8 cellular contexts compared by ENCODE assay signal in the genomic region with DNA sequence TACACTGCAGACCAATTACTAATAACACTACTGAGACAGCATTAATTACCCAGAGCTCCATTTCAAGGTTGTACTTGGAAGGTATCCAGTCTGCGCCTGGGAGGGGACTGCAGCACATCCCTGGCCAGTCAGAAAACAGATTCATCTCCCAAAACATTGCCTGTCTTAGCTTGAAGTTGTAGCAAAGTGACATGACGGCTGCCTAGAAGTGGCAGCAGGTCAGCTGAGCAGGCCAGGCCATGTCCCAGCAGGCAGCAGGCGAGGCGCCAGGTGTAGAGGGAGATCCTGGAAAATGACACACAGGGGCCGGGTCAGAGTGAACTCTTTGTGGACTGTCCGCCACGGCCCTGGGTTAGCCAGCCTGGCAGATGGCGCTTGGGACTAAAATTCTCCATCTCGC. TPM values are rescaled to one million over a fixed set of nuclear protein-coding genes. Genes with fewer than 3 reads are reported as not detected.
A peak's percentile ranks its signal among the peaks of the same experiment; 100 is the strongest.
DNase-seq lines count a peak whose midpoint lies in the region; ATAC-seq and TF ChIP-seq lines count a peak whose summit lies in the region.
"Had no signal": no experiment of that assay in that cellular context is flagged by ENCODE, and none has a peak within 500 bp of the region (broad histone marks: within the 10 kb centered on the region; RNA-seq: fewer than 3 reads in every experiment).

No MANE protein-coding gene starts in this region.

- H3K27ac Mint-ChIP-seq in neural crest cell (ENCODE audit: unreplicated experiment), result no peak overlapping the region

- DNase-seq in DMS 273 (lab: John Stamatoyannopoulos, UW; ENCODE audit: unreplicated experiment) (peak; percentile 82), NCI-H146 treated with DMSO at 0.1 percent for 48 hours (lab: John Stamatoyannopoulos, UW; ENCODE audit: unreplicated experiment) (peak; percentile 79), cerebellum (ENCODE audit: low spot score) (peak; percentile 80), neural crest cell (ENCODE audit: low read depth, low spot score) (no peak), iPS-NIHi11 (ENCODE audit: low spot score) (no peak), SW 1271 (lab: John Stamatoyannopoulos, UW) (no peak)

- ATAC-seq in HG02852 (IDR thresholded peaks at IDR 0.05; ENCODE audit: unreplicated experiment), result no peak

- peaks cover 2% of the 10 kb centered on the region for H3K36me3 Mint-ChIP-seq in neural crest cell (ENCODE audit: low read depth)

- TF ChIP-seq CTCF in neural crest cell (conservative IDR thresholded peaks at IDR 0.05), result no peak

- peaks cover 3% of the 10 kb centered on the region for H3K27me3 Mint-ChIP-seq in neural crest cell (ENCODE audit: low read depth)

- H3K4me3 Mint-ChIP-seq in neural crest cell, result peak overlapping the region; percentile 83

- H3K4me1 Mint-ChIP-seq in neural crest cell, result peaks cover 15% of the 10 kb centered on the region

- no peaks in the 10 kb centered on the region for H3K9me3 Mint-ChIP-seq in neural crest cell
- H3K9me3 Mint-ChIP-seq: dendritic cell treated with granulocyte-macrophage colony-stimulating factor and Interleukin-4, amounts not matched to agents 40 ng/mL and 50 ng/mL, for 4 days had no signal

RNA-seq across cellular contexts. Expression of gene MAP6D1, which starts 1.1 kb away (rescaled TPM):
- total RNA-seq in cerebellum (5.3 TPM), neural crest cell (4.7 and 4.9 TPM in 2 replicates)

RNA-seq across cellular contexts. Expression of gene PARL, which starts 58.2 kb away (rescaled TPM):
- total RNA-seq in cerebellum (21.1 TPM), neural crest cell (69.8 and 70.4 TPM in 2 replicates)

Comparison
In these comparisons a context has a peak if more than half of its experiments do, and no peak if none do; other contexts are left out.
1. DNase-seq: peak in DMS 273 (single experiment), NCI-H146 treated with DMSO at 0.1 percent for 48 hours (single experiment) and cerebellum (single experiment); none in neural crest cell (single experiment), iPS-NIHi11 (single experiment) and SW 1271 (0 of 2).